2 cellular contexts compared by ENCODE assay signal in the genomic region with DNA sequence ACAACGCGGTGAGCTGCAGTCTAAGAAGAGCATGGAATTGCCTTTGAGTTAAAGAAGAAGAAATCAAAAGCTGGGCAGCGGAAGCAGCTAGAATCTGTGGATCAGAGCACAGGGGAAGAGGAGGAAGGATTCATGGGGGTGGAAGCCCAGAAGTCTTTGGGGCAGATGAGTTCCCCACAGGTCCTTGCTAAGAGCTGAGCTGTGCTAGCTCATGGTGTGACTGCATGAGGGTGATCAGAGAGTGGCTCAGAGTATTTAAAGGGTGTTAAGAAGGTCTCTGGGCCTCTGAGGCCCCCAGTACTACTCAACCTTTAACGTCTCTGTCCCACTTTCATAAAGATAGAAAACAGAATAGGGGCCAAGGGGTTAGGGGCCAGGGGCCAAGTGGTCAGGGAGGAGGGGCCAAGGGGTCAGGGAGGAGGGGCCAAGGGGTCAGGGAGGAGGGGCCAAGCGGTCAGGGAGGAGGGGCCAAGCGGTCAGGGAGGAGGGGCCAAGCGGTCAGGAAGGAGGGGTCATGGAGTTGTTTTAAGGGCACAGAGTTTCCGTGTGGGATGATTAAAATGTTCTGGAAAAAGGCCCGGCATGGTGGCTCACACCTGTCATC.
TF ChIP-seq lines count a peak whose summit lies in the region.

No MANE protein-coding gene starts in this region.

TF ChIP-seq in SK-N-SH treated with all-trans-retinoic acid at 6 μM for 48 hours, 23 proteins besides CTCF, POLR2A, EP300 and RAD21:
- TF ChIP-seq, protein P1, sequence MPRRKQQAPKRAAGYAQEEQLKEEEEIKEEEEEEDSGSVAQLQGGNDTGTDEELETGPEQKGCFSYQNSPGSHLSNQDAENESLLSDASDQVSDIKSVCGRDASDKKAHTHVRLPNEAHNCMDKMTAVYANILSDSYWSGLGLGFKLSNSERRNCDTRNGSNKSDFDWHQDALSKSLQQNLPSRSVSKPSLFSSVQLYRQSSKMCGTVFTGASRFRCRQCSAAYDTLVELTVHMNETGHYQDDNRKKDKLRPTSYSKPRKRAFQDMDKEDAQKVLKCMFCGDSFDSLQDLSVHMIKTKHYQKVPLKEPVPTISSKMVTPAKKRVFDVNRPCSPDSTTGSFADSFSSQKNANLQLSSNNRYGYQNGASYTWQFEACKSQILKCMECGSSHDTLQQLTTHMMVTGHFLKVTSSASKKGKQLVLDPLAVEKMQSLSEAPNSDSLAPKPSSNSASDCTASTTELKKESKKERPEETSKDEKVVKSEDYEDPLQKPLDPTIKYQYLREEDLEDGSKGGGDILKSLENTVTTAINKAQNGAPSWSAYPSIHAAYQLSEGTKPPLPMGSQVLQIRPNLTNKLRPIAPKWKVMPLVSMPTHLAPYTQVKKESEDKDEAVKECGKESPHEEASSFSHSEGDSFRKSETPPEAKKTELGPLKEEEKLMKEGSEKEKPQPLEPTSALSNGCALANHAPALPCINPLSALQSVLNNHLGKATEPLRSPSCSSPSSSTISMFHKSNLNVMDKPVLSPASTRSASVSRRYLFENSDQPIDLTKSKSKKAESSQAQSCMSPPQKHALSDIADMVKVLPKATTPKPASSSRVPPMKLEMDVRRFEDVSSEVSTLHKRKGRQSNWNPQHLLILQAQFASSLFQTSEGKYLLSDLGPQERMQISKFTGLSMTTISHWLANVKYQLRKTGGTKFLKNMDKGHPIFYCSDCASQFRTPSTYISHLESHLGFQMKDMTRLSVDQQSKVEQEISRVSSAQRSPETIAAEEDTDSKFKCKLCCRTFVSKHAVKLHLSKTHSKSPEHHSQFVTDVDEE (CRISPR knock-in tag; IDR thresholded peaks at IDR 0.05) = no peak
- no peak for TF ChIP-seq OSR1 (CRISPR knock-in tag; IDR thresholded peaks at IDR 0.05)
- TF ChIP-seq RARB (CRISPR knock-in tag; IDR thresholded peaks at IDR 0.05) = no peak

TF ChIP-seq in SK-N-SH, 30 proteins besides CTCF, POLR2A, EP300 and RAD21 (continued from another document):
- TF ChIP-seq, protein P2, sequence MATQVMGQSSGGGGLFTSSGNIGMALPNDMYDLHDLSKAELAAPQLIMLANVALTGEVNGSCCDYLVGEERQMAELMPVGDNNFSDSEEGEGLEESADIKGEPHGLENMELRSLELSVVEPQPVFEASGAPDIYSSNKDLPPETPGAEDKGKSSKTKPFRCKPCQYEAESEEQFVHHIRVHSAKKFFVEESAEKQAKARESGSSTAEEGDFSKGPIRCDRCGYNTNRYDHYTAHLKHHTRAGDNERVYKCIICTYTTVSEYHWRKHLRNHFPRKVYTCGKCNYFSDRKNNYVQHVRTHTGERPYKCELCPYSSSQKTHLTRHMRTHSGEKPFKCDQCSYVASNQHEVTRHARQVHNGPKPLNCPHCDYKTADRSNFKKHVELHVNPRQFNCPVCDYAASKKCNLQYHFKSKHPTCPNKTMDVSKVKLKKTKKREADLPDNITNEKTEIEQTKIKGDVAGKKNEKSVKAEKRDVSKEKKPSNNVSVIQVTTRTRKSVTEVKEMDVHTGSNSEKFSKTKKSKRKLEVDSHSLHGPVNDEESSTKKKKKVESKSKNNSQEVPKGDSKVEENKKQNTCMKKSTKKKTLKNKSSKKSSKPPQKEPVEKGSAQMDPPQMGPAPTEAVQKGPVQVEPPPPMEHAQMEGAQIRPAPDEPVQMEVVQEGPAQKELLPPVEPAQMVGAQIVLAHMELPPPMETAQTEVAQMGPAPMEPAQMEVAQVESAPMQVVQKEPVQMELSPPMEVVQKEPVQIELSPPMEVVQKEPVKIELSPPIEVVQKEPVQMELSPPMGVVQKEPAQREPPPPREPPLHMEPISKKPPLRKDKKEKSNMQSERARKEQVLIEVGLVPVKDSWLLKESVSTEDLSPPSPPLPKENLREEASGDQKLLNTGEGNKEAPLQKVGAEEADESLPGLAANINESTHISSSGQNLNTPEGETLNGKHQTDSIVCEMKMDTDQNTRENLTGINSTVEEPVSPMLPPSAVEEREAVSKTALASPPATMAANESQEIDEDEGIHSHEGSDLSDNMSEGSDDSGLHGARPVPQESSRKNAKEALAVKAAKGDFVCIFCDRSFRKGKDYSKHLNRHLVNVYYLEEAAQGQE (IDR thresholded peaks at IDR 0.05; ENCODE audit: low read depth, low read length) = no peak
- TF ChIP-seq, protein P3, sequence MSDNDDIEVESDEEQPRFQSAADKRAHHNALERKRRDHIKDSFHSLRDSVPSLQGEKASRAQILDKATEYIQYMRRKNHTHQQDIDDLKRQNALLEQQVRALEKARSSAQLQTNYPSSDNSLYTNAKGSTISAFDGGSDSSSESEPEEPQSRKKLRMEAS (IDR thresholded peaks at IDR 0.05; ENCODE audit: low read depth) = no peak
